In genomic region chrX:154121207-154121606, GRCh38 we compare ENCODE assay signal across 23 cellular contexts. TPM values are rescaled to one million over a fixed set of nuclear protein-coding genes. Genes with fewer than 3 reads are reported as not detected.
A peak's percentile ranks its signal among the peaks of the same experiment; 100 is the strongest.
DNase-seq lines count a peak whose midpoint lies in the region; ATAC-seq, FAIRE-seq and TF ChIP-seq lines count a peak whose summit lies in the region.
"Had no signal": no experiment of that assay in that cellular context is flagged by ENCODE, and none has a peak within 500 bp of the region (broad histone marks: within the 10 kb centered on the region; RNA-seq: fewer than 3 reads in every experiment).

No MANE protein-coding gene starts in this region.

- H3K27ac Mint-ChIP-seq in MCF 10A (ENCODE audit: low read depth, unreplicated experiment), result no peak overlapping the region
- H3K27ac Mint-ChIP-seq: GM23338 had no signal

- intact Hi-C loops in breast epithelium (cut with DNase I; ENCODE audit: low total_unique reads), result no loop called here
- intact Hi-C loops in MCF 10A (cut with micrococcal nuclease), result no loop called here
- intact Hi-C loops in K562 (cut with micrococcal nuclease), result no loop called here
- intact Hi-C loops in gastrocnemius medialis (cut with DNase I; ENCODE audit: low total_unique reads), result no loop called here
- intact Hi-C loops in aorta (cut with DNase I), result no loop called here

- H3K4me1 ChIP-seq in breast epithelium, result no peaks in the 10 kb centered on the region
- peaks cover 29 to 31% of the 10 kb centered on the region in 2 experiments; a peak in 4 of 5 replicates for H3K4me1 ChIP-seq in K562 (replicated peaks in 1 of 2; ENCODE audit: control insufficient read depth in 2 of 2, insufficient read depth in 2 of 2, low read length in 2 of 2)
- no peaks in the 10 kb centered on the region for H3K4me1 ChIP-seq in gastrocnemius medialis
- no peaks in the 10 kb centered on the region for H3K4me1 ChIP-seq in aorta (ENCODE audit: control insufficient read depth in 1 of 2, insufficient read depth in 2 of 2, low read length in 2 of 2)

- TF ChIP-seq CTCF in breast epithelium (IDR thresholded peaks at IDR 0.05), result no peak
- TF ChIP-seq CTCF in MCF 10A (IDR thresholded peaks at IDR 0.05; ENCODE audit: unreplicated experiment), result no peak
- TF ChIP-seq CTCF in K562 (IDR thresholded peaks at IDR 0.05 in 2 of 3, conservative IDR thresholded peaks at IDR 0.05 in 1 of 3; ENCODE audit: insufficient read depth in 2 of 3, low read depth in 1 of 3, low read length in 3 of 3), result no peak
- TF ChIP-seq CTCF in gastrocnemius medialis (IDR thresholded peaks at IDR 0.05 in 4 of 5, conservative IDR thresholded peaks at IDR 0.05 in 1 of 5), result no peak

- peaks cover 54% of the 10 kb centered on the region for H3K27me3 Mint-ChIP-seq in MCF 10A (ENCODE audit: insufficient read depth, unreplicated experiment)

- CTCF ChIA-PET in MCF 10A (lab: Yijun Ruan, JAX) (no interaction called here), K562 (lab: Yijun Ruan, JAX; ENCODE audit: low intra/inter-chr PET ratio) (no interaction called here)

- FAIRE-seq in K562 (lab: Jason Lieb, UNC), result no peak
- FAIRE-seq: GM12892, RCC 7860 had no signal

- H3K4me3 Mint-ChIP-seq in MCF 10A (ENCODE audit: unreplicated experiment), result no peak overlapping the region
- H3K4me3 Mint-ChIP-seq: GM23338 had no signal

- no peak overlapping the region for H3K4me3 ChIP-seq in breast epithelium
- no peak overlapping the region for H3K4me3 ChIP-seq in K562
- H3K4me3 ChIP-seq in gastrocnemius medialis, result no peak overlapping the region
- H3K4me3 ChIP-seq in aorta (ENCODE audit: low read length in 2 of 2), result no peak overlapping the region
- H3K4me3 ChIP-seq: GM23338 had no signal

- H3K4me2 ChIP-seq in K562 (ENCODE audit: insufficient read depth, low read length), result no peak overlapping the region
- H3K4me2 ChIP-seq: GM23338, KMS-11 had no signal

- BruUV-seq in MCF 10A (replicated peaks; lab: Mats Ljungman, UMichigan) (no TSS peak), K562 (replicated peaks; lab: Mats Ljungman, UMichigan) (no TSS peak)

- POLR2A ChIA-PET in MCF 10A (lab: Yijun Ruan, JAX), result interaction anchor here (0.7 kb wide), 1 partner anchor 209 kb away, joined by 3 read pairs; no protein-coding TSS in a partner anchor
- POLR2A ChIA-PET in K562 (lab: Yijun Ruan, JAX), result no interaction called here

- H3K27ac ChIP-seq in breast epithelium, result peak overlapping the region; percentile 57 to 73
- H3K27ac ChIP-seq in K562 (ENCODE audit: extremely low read depth, low read depth, low read length), result no peak overlapping the region
- peak overlapping the region; percentile 19 to 43 (median 34) for H3K27ac ChIP-seq in gastrocnemius medialis
- no peak overlapping the region for H3K27ac ChIP-seq in aorta (ENCODE audit: low read depth in 1 of 2, low read length in 2 of 2)
- H3K27ac ChIP-seq: 22Rv1, KMS-11 had no signal

- 81% methylated on average over 4 of the region's 4 CpGs for WGBS in K562 (ENCODE audit: insufficient coverage, low coverage, missing lambda C conversion rate)
- 88 to 95% methylated on average over 4 of the region's 4 CpGs for WGBS in aorta, 2 donors

- H3K9me1 ChIP-seq in K562 (ENCODE audit: control insufficient read depth, insufficient read depth, low read length), result no peaks in the 10 kb centered on the region

- TF ChIP-seq EP300 in K562 (IDR thresholded peaks at IDR 0.05; ENCODE audit: low read length), result no peak

- in situ Hi-C loops in K562 (cut with MboI), result no loop called here
- in situ Hi-C loops in gastrocnemius medialis (cut with MboI; ENCODE audit: low sequenced_read_pairs in 4 of 4), result no loop called here

- peak overlapping the region; percentile 75 for H2AFZ ChIP-seq in K562 (ENCODE audit: low read depth, low read length)
- H2AFZ ChIP-seq: GM23338 had no signal

- H3K9me3 Mint-ChIP-seq in MCF 10A (ENCODE audit: unreplicated experiment), result no peaks in the 10 kb centered on the region
- H3K9me3 Mint-ChIP-seq: GM23338 had no signal

- ATAC-seq in K562 (no peak), gastrocnemius medialis (no peak), aorta (ENCODE audit: low FRiP score) (peak; percentile 61), HG03025 (IDR thresholded peaks at IDR 0.05; ENCODE audit: low FRiP score, unreplicated experiment) (no peak)
- ATAC-seq: GM23338, SK-N-SH treated with all-trans-retinoic acid at 6 μM for 48 hours had no signal

- H3K36me3 ChIP-seq in breast epithelium (no peaks in the 10 kb centered on the region), K562 (ENCODE audit: control insufficient read depth, insufficient read depth, low read length) (no peaks in the 10 kb centered on the region), gastrocnemius medialis (no peaks in the 10 kb centered on the region), aorta (ENCODE audit: control insufficient read depth in 1 of 2, insufficient read depth in 2 of 2, low read length in 1 of 2) (no peaks in the 10 kb centered on the region)

- no peaks in the 10 kb centered on the region for H3K9me3 ChIP-seq in breast epithelium
- no peaks in the 10 kb centered on the region for H3K9me3 ChIP-seq in K562 (replicated peaks; ENCODE audit: control insufficient read depth, insufficient read depth, low read depth, low read length)
- H3K9me3 ChIP-seq in gastrocnemius medialis, result no peaks in the 10 kb centered on the region
- no peaks in the 10 kb centered on the region for H3K9me3 ChIP-seq in aorta (ENCODE audit: control insufficient read depth, low read length)

- no peaks in the 10 kb centered on the region for H3K4me1 Mint-ChIP-seq in MCF 10A (ENCODE audit: insufficient read depth, unreplicated experiment)

- DNase-seq in breast epithelium (ENCODE audit: low spot score in 2 of 2), result no peak
- DNase-seq in MCF 10A (ENCODE audit: unreplicated experiment), result no peak
- DNase-seq in K562 (ENCODE audit: extremely low read depth in 1 of 4, low spot score in 3 of 4), result no peak
- no peak for DNase-seq in gastrocnemius medialis
- DNase-seq in aorta, result no peak
- no peak for DNase-seq in NCI-H345 treated with DMSO at 0.1 percent for 48 hours (lab: John Stamatoyannopoulos, UW; ENCODE audit: unreplicated experiment)
- no peak for DNase-seq in SK-N-DZ (ENCODE audit: low spot score)
- DNase-seq: NCI-H1092, NCI-H146, NCI-H2107, NCI-H2227 treated with DMSO at 0.1 percent for 48 hours, NCI-H524 treated with DMSO at 0.1 percent for 48 hours, SHP77 had no signal

- TF ChIP-seq POLR2A in breast epithelium (IDR thresholded peaks at IDR 0.05) (no peak), K562 (conservative IDR thresholded peaks at IDR 0.05) (no peak), gastrocnemius medialis (IDR thresholded peaks at IDR 0.05) (no peak)

- H3K9ac ChIP-seq in K562 (ENCODE audit: insufficient read depth in 1 of 2, low read depth in 2 of 2, low read length in 2 of 2), result no peak overlapping the region
- H3K9ac ChIP-seq: KMS-11 had no signal

- H3K36me3 Mint-ChIP-seq in MCF 10A (ENCODE audit: insufficient read depth, unreplicated experiment), result no peaks in the 10 kb centered on the region

- H3K27me3 ChIP-seq in breast epithelium (peaks cover 0 to 48% of the 10 kb centered on the region in 2 donors), K562 (ENCODE audit: control insufficient read depth in 2 of 2, insufficient read depth in 2 of 2, low read length in 2 of 2) (no peaks in the 10 kb centered on the region), gastrocnemius medialis (peaks cover 0 to 6% (median 0%) of the 10 kb centered on the region in 3 donors), aorta (ENCODE audit: control insufficient read depth in 1 of 2, insufficient read depth in 2 of 2, low read length in 1 of 2) (no peaks in the 10 kb centered on the region)

- no peaks in the 10 kb centered on the region for H4K20me1 ChIP-seq in K562 (replicated peaks; ENCODE audit: control insufficient read depth, insufficient read depth, low read length)

- TF ChIP-seq RAD21 in K562 (CRISPR knock-in tag; conservative IDR thresholded peaks at IDR 0.05 in 1 of 2, IDR thresholded peaks at IDR 0.05 in 1 of 2), result no peak

- no peaks in the 10 kb centered on the region for H3K79me2 ChIP-seq in K562 (ENCODE audit: control insufficient read depth, insufficient read depth, low read length)

RNA-seq across cellular contexts. Expression of gene OPN1LW, which starts 22.8 kb away (rescaled TPM):
- total RNA-seq in breast epithelium (not detected), MCF 10A (2022) (not detected in 2 replicates), K562 (2014; rRNA removed) (not detected in 2 replicates), K562 (2014; rRNA removed; fragmentation: Illumina TruSeq; extraction: Trizol) (not detected in 2 replicates), K562 (2015; rRNA removed; fragmentation: Illumina TruSeq; extraction: Trizol) (not detected in 2 replicates), K562 (2021) (not detected in 2 replicates), gastrocnemius medialis (not detected), aorta (not detected)
- not detected in 2 replicates for total RNA-seq in K562 (2011; cell fraction: chromatin; rRNA removed; ENCODE audit: low replicate concordance)
- not detected in 2 replicates for total RNA-seq in K562 (2011; cell fraction: nucleolus; rRNA removed)
- not detected in 2 replicates for total RNA-seq in K562 (2011; cell fraction: nucleoplasm; rRNA removed)
- polyA plus RNA-seq in K562 (2011; rRNA removed) (not detected in 2 replicates), K562 (2014; fragmentation: Illumina TruSeq; extraction: Trizol) (not detected in 2 replicates), K562 (2014; fragmentation: Nextera tagmentation; extraction: Ambion mirVana) (under 1 TPM in 1 of 2 experiments, not detected in 1; 0.04 TPM), K562 (2014; rRNA removed) (not detected in 2 replicates), aorta (not detected)
- polyA plus RNA-seq in K562 (2011; cell fraction: cytosol; rRNA removed), result not detected in 2 replicates
- not detected in 2 replicates for polyA plus RNA-seq in K562 (2011; cell fraction: nucleus; rRNA removed)
- not detected in 2 replicates for polyA plus RNA-seq in K562 (2012)
- polyA minus RNA-seq in K562 (2011; rRNA and poly(A)+ RNA removed), result not detected in 2 replicates
- polyA minus RNA-seq in K562 (2011; cell fraction: cytosol; rRNA and poly(A)+ RNA removed), result not detected in 2 replicates
- not detected in 2 replicates for polyA minus RNA-seq in K562 (2011; cell fraction: nucleus; rRNA and poly(A)+ RNA removed)
- not detected in 2 replicates for polyA plus RNA-seq in SK-N-DZ (2014; cell fraction: cytosol; rRNA removed)
- polyA plus RNA-seq in SK-N-DZ (2014; cell fraction: nucleus; rRNA removed), result not detected in 2 replicates
- total RNA-seq: Daoy, GM23338, M059J had no signal
- polyA plus RNA-seq: BJ, GM23338 had no signal

RNA-seq across cellular contexts. Expression of gene MECP2, which starts 23.7 kb away (rescaled TPM):
- 10 to 100 TPM; 56.3 to 58.3 (median 57.8) TPM for total RNA-seq in breast epithelium
- 46.9 and 47.2 TPM in 2 replicates for total RNA-seq in MCF 10A (2022)
- total RNA-seq in K562 (2011; cell fraction: chromatin; rRNA removed; ENCODE audit: low replicate concordance), result 194 and 293 TPM in 2 replicates
- 88.6 and 110 TPM in 2 replicates for total RNA-seq in K562 (2011; cell fraction: nucleolus; rRNA removed)
- total RNA-seq in K562 (2011; cell fraction: nucleoplasm; rRNA removed), result 202 and 316 TPM in 2 replicates
- total RNA-seq in K562 (2014; rRNA removed), result 36.6 and 52.6 TPM in 2 replicates
- total RNA-seq in K562 (2014; rRNA removed; fragmentation: Illumina TruSeq; extraction: Trizol), result 34.2 and 45.6 TPM in 2 replicates
- 30.0 and 32.1 TPM in 2 replicates for total RNA-seq in K562 (2015; rRNA removed; fragmentation: Illumina TruSeq; extraction: Trizol)
- total RNA-seq in K562 (2021), result 48.1 and 50.9 TPM in 2 replicates
- 23.8 and 27.8 TPM in 2 replicates for polyA plus RNA-seq in K562 (2011; rRNA removed)
- polyA plus RNA-seq in K562 (2011; cell fraction: cytosol; rRNA removed), result 10.0 and 12.9 TPM in 2 replicates
- 28.1 and 31.4 TPM in 2 replicates for polyA plus RNA-seq in K562 (2011; cell fraction: nucleus; rRNA removed)
- 21.0 and 24.8 TPM in 2 replicates for polyA plus RNA-seq in K562 (2012)
- 30.2 and 30.5 TPM in 2 replicates for polyA plus RNA-seq in K562 (2014; fragmentation: Illumina TruSeq; extraction: Trizol)
- 1 to 10 TPM; 2.1 to 2.3 TPM for polyA plus RNA-seq in K562 (2014; fragmentation: Nextera tagmentation; extraction: Ambion mirVana)
- polyA plus RNA-seq in K562 (2014; rRNA removed), result 32.7 and 33.0 TPM in 2 replicates
- polyA minus RNA-seq in K562 (2011; rRNA and poly(A)+ RNA removed), result 54.3 and 62.1 TPM in 2 replicates
- polyA minus RNA-seq in K562 (2011; cell fraction: cytosol; rRNA and poly(A)+ RNA removed), result 11.3 and 19.4 TPM in 2 replicates
- polyA minus RNA-seq in K562 (2011; cell fraction: nucleus; rRNA and poly(A)+ RNA removed), result 30.7 and 48.5 TPM in 2 replicates
- total RNA-seq in gastrocnemius medialis, result 10 to 100 TPM; 39.0 to 63.2 (median 45.2) TPM
- total RNA-seq in aorta, result 10 to 100 TPM; 73.5 to 80.7 TPM
- polyA plus RNA-seq in aorta, result 10 to 100 TPM; 10.4 to 24.9 TPM
- 17.5 and 26.9 TPM in 2 replicates for polyA plus RNA-seq in SK-N-DZ (2014; cell fraction: cytosol; rRNA removed)
- 23.3 and 27.8 TPM in 2 replicates for polyA plus RNA-seq in SK-N-DZ (2014; cell fraction: nucleus; rRNA removed)

Comparison
In these comparisons a context has a peak if more than half of its experiments do, and no peak if none do; other contexts are left out.
1. H3K27ac ChIP-seq: peak in breast epithelium (2 of 2) and gastrocnemius medialis (4 of 4); none in K562 (single experiment) and aorta (0 of 2).